Comparison of ENCODE assay signal across 34 cellular contexts in genomic region chr4:125832161-125832560, GRCh38.
"Had no signal": no experiment of that assay in that cellular context is flagged by ENCODE, and none has a peak within 500 bp of the region (broad histone marks: within the 10 kb centered on the region; RNA-seq: fewer than 3 reads in every experiment).

No MANE protein-coding gene starts in this region.

- FAIRE-seq: bronchial epithelial cell, endometrium, endothelial cell of umbilical vein had no signal

- H3K4me1 ChIP-seq: esophagus squamous epithelium, gastrocnemius medialis, heart left ventricle had no signal

- H3K4me3 Mint-ChIP-seq: activated CD4-positive, alpha-beta memory T cell treated with anti-CD3 and anti-CD28 coated beads for 36 hours; activated CD4-positive, alpha-beta T cell treated with anti-CD3 and anti-CD28 coated beads for 36 hours; activated CD4-positive, alpha-beta T cell treated with anti-CD3 and anti-CD28 coated beads, Interleukin-2, amount 10 ng/mL, durations not matched to agents 24 days and 14 days; activated CD8-positive, alpha-beta memory T cell treated with anti-CD3 and anti-CD28 coated beads, Interleukin-2, amount 10 ng/mL, durations not matched to agents 7 days and 5 days; activated CD8-positive, alpha-beta T cell treated with anti-CD3 and anti-CD28 coated beads, Interleukin-2, amount 10 ng/mL, durations not matched to agents 7 days and 5 days; activated naive CD4-positive, alpha-beta T cell treated with anti-CD3 and anti-CD28 coated beads for 36 hours; activated naive CD4-positive, alpha-beta T cell treated with anti-CD3 and anti-CD28 coated beads, Interleukin-2, amount 50 U/mL, for 24 hours; activated naive CD8-positive, alpha-beta T cell treated with anti-CD3 and anti-CD28 coated beads, Interleukin-2, amount 10 ng/mL, durations not matched to agents 7 days and 5 days; activated T-helper 1 cell treated with anti-CD3 and anti-CD28 coated beads, Interleukin-12 subunit alpha, Interleukin-12 subunit beta, Interleukin-2, Interleukin-4 antibody, amounts not matched to agents 30 ng/mL and 10 ng/mL and 1 ng/mL, durations not matched to agents 14 hours and 24 hours and 36 hours; central memory CD8-positive, alpha-beta T cell had no signal

- H3K9me3 ChIP-seq: esophagus squamous epithelium, gastrocnemius medialis, heart left ventricle had no signal

- H3K27ac ChIP-seq: brain microvascular endothelial cell, epithelial cell of prostate, esophagus squamous epithelium, gastrocnemius medialis, heart left ventricle had no signal

- H3K27ac Mint-ChIP-seq: activated CD4-positive, alpha-beta memory T cell treated with anti-CD3 and anti-CD28 coated beads for 36 hours; activated CD4-positive, alpha-beta T cell treated with anti-CD3 and anti-CD28 coated beads for 36 hours; activated CD4-positive, alpha-beta T cell treated with anti-CD3 and anti-CD28 coated beads, Interleukin-2, amount 10 ng/mL, durations not matched to agents 24 days and 14 days; activated CD8-positive, alpha-beta memory T cell treated with anti-CD3 and anti-CD28 coated beads, Interleukin-2, amount 10 ng/mL, durations not matched to agents 7 days and 5 days; activated CD8-positive, alpha-beta T cell treated with anti-CD3 and anti-CD28 coated beads, Interleukin-2, amount 10 ng/mL, durations not matched to agents 7 days and 5 days; activated naive CD4-positive, alpha-beta T cell treated with anti-CD3 and anti-CD28 coated beads for 36 hours; activated naive CD4-positive, alpha-beta T cell treated with anti-CD3 and anti-CD28 coated beads, Interleukin-2, amount 50 U/mL, for 24 hours; activated naive CD8-positive, alpha-beta T cell treated with anti-CD3 and anti-CD28 coated beads, Interleukin-2, amount 10 ng/mL, durations not matched to agents 7 days and 5 days; activated T-helper 1 cell treated with anti-CD3 and anti-CD28 coated beads, Interleukin-12 subunit alpha, Interleukin-12 subunit beta, Interleukin-2, Interleukin-4 antibody, amounts not matched to agents 30 ng/mL and 10 ng/mL and 1 ng/mL, durations not matched to agents 14 hours and 24 hours and 36 hours; activated T-helper 2 cell treated with anti-CD3 and anti-CD28 coated beads, Interferon-gamma antibody, Interleukin-2, Interleukin-4, amounts not matched to agents 10 μg/mL and 5 μg/mL and 100 μg/mL, durations not matched to agents 14 hours and 24 hours and 36 hours had no signal

- H3K4me1 Mint-ChIP-seq: activated CD4-positive, alpha-beta T cell treated with anti-CD3 and anti-CD28 coated beads for 36 hours; activated CD4-positive, alpha-beta T cell treated with anti-CD3 and anti-CD28 coated beads, Interleukin-2, amount 10 ng/mL, durations not matched to agents 24 days and 14 days; activated CD8-positive, alpha-beta memory T cell treated with anti-CD3 and anti-CD28 coated beads, Interleukin-2, amount 10 ng/mL, durations not matched to agents 7 days and 5 days; activated naive CD4-positive, alpha-beta T cell treated with anti-CD3 and anti-CD28 coated beads, Interleukin-2, amount 50 U/mL, for 24 hours; activated naive CD8-positive, alpha-beta T cell treated with anti-CD3 and anti-CD28 coated beads, Interleukin-2, amount 10 ng/mL, durations not matched to agents 7 days and 5 days; central memory CD8-positive, alpha-beta T cell had no signal

- H3K27me3 Mint-ChIP-seq: activated CD4-positive, alpha-beta memory T cell treated with anti-CD3 and anti-CD28 coated beads for 36 hours; activated CD4-positive, alpha-beta T cell treated with anti-CD3 and anti-CD28 coated beads for 36 hours; activated CD4-positive, alpha-beta T cell treated with anti-CD3 and anti-CD28 coated beads, Interleukin-2, amount 10 ng/mL, durations not matched to agents 24 days and 14 days; activated CD8-positive, alpha-beta memory T cell treated with anti-CD3 and anti-CD28 coated beads, Interleukin-2, amount 10 ng/mL, durations not matched to agents 7 days and 5 days; activated naive CD4-positive, alpha-beta T cell treated with anti-CD3 and anti-CD28 coated beads, Interleukin-2, amount 50 U/mL, for 24 hours; activated naive CD8-positive, alpha-beta T cell treated with anti-CD3 and anti-CD28 coated beads, Interleukin-2, amount 10 ng/mL, durations not matched to agents 7 days and 5 days; central memory CD8-positive, alpha-beta T cell had no signal

- H3K36me3 Mint-ChIP-seq: activated CD4-positive, alpha-beta memory T cell treated with anti-CD3 and anti-CD28 coated beads for 36 hours; activated CD8-positive, alpha-beta memory T cell treated with anti-CD3 and anti-CD28 coated beads, Interleukin-2, amount 10 ng/mL, durations not matched to agents 7 days and 5 days; activated naive CD4-positive, alpha-beta T cell treated with anti-CD3 and anti-CD28 coated beads, Interleukin-2, amount 50 U/mL, for 24 hours; activated naive CD8-positive, alpha-beta T cell treated with anti-CD3 and anti-CD28 coated beads, Interleukin-2, amount 10 ng/mL, durations not matched to agents 7 days and 5 days had no signal

- H3K27me3 ChIP-seq: brain microvascular endothelial cell, esophagus squamous epithelium, gastrocnemius medialis had no signal

- H3K36me3 ChIP-seq: brain microvascular endothelial cell, esophagus squamous epithelium, gastrocnemius medialis, heart left ventricle had no signal

- H3K4me3 ChIP-seq: esophagus squamous epithelium, gastrocnemius medialis, heart left ventricle had no signal

- H3K9me3 Mint-ChIP-seq: activated CD4-positive, alpha-beta T cell treated with anti-CD3 and anti-CD28 coated beads, Interleukin-2, amount 10 ng/mL, durations not matched to agents 24 days and 14 days; activated naive CD4-positive, alpha-beta T cell treated with anti-CD3 and anti-CD28 coated beads, Interleukin-2, amount 50 U/mL, for 24 hours; activated naive CD8-positive, alpha-beta T cell treated with anti-CD3 and anti-CD28 coated beads, Interleukin-2, amount 10 ng/mL, durations not matched to agents 7 days and 5 days; activated T-helper 2 cell treated with anti-CD3 and anti-CD28 coated beads, Interferon-gamma antibody, Interleukin-2, Interleukin-4, amounts not matched to agents 10 μg/mL and 5 μg/mL and 100 μg/mL, durations not matched to agents 14 hours and 24 hours and 36 hours had no signal

- DNase-seq: activated CD4-positive, alpha-beta memory T cell treated with anti-CD3 and anti-CD28 coated beads for 36 hours; activated CD4-positive, alpha-beta T cell treated with anti-CD3 and anti-CD28 coated beads for 36 hours; activated CD4-positive, alpha-beta T cell treated with anti-CD3 and anti-CD28 coated beads, Interleukin-2, amount 10 ng/mL, durations not matched to agents 24 days and 14 days; activated CD4-positive, CD25-positive, alpha-beta regulatory T cell; activated CD4-positive, CD25-positive, alpha-beta regulatory T cell treated with anti-CD3 and anti-CD28 coated beads, Interleukin-2, amount 50 U/mL, for 72 hours; activated CD8-positive, alpha-beta memory T cell treated with anti-CD3 and anti-CD28 coated beads, Interleukin-2, amount 10 ng/mL, durations not matched to agents 7 days and 5 days; activated CD8-positive, alpha-beta memory T cell treated with anti-CD3 and anti-CD28 coated beads, Interleukin-2, amount 50 U/mL, for 4 hours; activated CD8-positive, alpha-beta T cell treated with anti-CD3 and anti-CD28 coated beads, Interleukin-2, amount 10 ng/mL, durations not matched to agents 7 days and 5 days; activated effector memory CD4-positive, alpha-beta T cell treated with anti-CD3 and anti-CD28 coated beads, Interleukin-2, amount 50 U/mL, for 16 hours; activated naive CD4-positive, alpha-beta T cell treated with anti-CD3 and anti-CD28 coated beads for 36 hours; activated naive CD8-positive, alpha-beta T cell treated with anti-CD3 and anti-CD28 coated beads, Interleukin-2, amount 10 ng/mL, durations not matched to agents 7 days and 5 days; activated T-cell treated with anti-CD3 and anti-CD28 coated beads, Interleukin-2, amount 50 U/mL, for 1 hour; activated T-cell treated with anti-CD3 and anti-CD28 coated beads, Interleukin-2, amount 50 U/mL, for 48 hours; amniotic stem cell; anterior cingulate cortex; brain microvascular endothelial cell; cortex of kidney; dermis blood vessel endothelial cell; effector CD8-positive, alpha-beta T cell; esophagus squamous epithelium; foreskin fibroblast; gastrocnemius medialis; glutamatergic neuron; heart left ventricle; hypothalamus; T-helper 2 cell had no signal
